Comparison of ENCODE assay signal across 9 cellular contexts in the genomic region with DNA sequence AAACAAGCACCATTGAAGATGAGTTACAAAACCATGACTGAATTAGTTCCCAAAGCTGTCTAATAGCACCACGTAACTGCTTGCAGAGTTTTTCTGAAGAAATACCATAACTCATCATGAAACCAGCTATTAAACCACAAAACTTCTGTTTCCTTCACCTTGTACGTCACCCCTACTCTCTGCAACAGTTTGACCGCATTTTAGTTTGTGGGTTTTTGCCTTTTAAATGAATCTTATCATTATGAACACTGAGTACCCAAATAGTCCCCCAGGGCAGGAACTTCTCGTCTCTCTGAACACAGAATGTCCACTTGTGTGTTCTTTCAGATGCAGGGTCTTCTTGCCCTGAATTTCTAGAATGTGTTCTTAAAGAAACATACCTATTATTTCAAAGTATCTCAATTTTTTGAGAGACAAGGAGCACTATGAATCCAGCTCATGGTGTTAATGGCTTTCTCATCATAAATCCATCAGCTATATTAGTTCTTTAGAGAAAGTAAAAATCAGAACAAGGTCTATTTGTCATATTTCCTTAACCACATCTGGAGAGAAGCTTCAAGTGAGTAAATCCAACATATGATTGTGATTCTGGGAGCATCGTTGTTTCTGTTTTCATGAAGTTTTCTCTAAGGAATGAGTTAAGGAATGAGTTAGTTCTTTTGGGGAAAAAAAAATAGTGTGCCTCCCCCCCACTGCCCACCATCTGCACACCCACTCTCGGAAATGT.
DNase-seq lines count a peak whose midpoint lies in the region; ATAC-seq and TF ChIP-seq lines count a peak whose summit lies in the region.
"Had no signal": no experiment of that assay in that cellular context is flagged by ENCODE, and none has a peak within 500 bp of the region (broad histone marks: within the 10 kb centered on the region; RNA-seq: fewer than 3 reads in every experiment).

No MANE protein-coding gene starts in this region.

- H3K4me1 Mint-ChIP-seq in activated B cell treated with CpG ODN at 0.5 μM for 24 hours (peaks cover 50% of the 10 kb centered on the region), Calu3 (ENCODE audit: low read depth, unreplicated experiment) (no peaks in the 10 kb centered on the region)

- POLR2A ChIA-PET in activated B cell treated with CpG ODN at 0.5 μM for 24 hours (lab: Charles Lee) = interaction anchor here (0.6 to 2.8 kb wide), 7 partner anchors 11 to 227 kb away, joined by 3 to 17 read pairs (median 5); no protein-coding TSS in a partner anchor

- intact Hi-C loops in activated B cell treated with CpG ODN at 0.5 μM for 24 hours (cut with micrococcal nuclease) = loop anchor here (1.0 to 2.0 kb wide), 4 partner anchors 13 to 562 kb away; no protein-coding TSS in a partner anchor
- intact Hi-C loops in mucosa of descending colon (cut with DNase I, micrococcal nuclease) = no loop called here
- intact Hi-C loops in Calu3 (cut with micrococcal nuclease; ENCODE audit: unreplicated experiment) = no loop called here

- no peak for TF ChIP-seq POLR2A in erythroblast (IDR thresholded peaks at IDR 0.05; ENCODE audit: low read length)

- peak overlapping the region; percentile 62 for H3K27ac Mint-ChIP-seq in activated B cell treated with CpG ODN at 0.5 μM for 24 hours
- H3K27ac Mint-ChIP-seq in Calu3 (ENCODE audit: unreplicated experiment) = no peak overlapping the region

- no peaks in the 10 kb centered on the region for H3K9me3 ChIP-seq in mucosa of descending colon
- H3K9me3 ChIP-seq: gastrocnemius medialis had no signal

- no peaks in the 10 kb centered on the region for H3K36me3 ChIP-seq in mucosa of descending colon (ENCODE audit: low read depth)
- H3K36me3 ChIP-seq: gastrocnemius medialis had no signal

- CTCF ChIA-PET in activated B cell treated with CpG ODN at 0.5 μM for 24 hours (lab: Charles Lee) = interaction anchor here (0.7 to 0.8 kb wide), 3 partner anchors 11 to 235 kb away, joined by 3 to 4 read pairs (median 3); no protein-coding TSS in a partner anchor
- CTCF ChIA-PET in Calu3 (lab: Charles Lee) = no interaction called here

- H3K4me3 ChIP-seq in mucosa of descending colon = no peak overlapping the region
- H3K4me3 ChIP-seq: gastrocnemius medialis had no signal

- H3K36me3 Mint-ChIP-seq in activated B cell treated with CpG ODN at 0.5 μM for 24 hours (ENCODE audit: low read depth) (no peaks in the 10 kb centered on the region), Calu3 (ENCODE audit: insufficient read depth, unreplicated experiment) (no peaks in the 10 kb centered on the region)

- H3K9me3 Mint-ChIP-seq in activated B cell treated with CpG ODN at 0.5 μM for 24 hours (peaks cover 5% of the 10 kb centered on the region), Calu3 (ENCODE audit: low read depth, unreplicated experiment) (no peaks in the 10 kb centered on the region)

- no peaks in the 10 kb centered on the region for H3K4me1 ChIP-seq in mucosa of descending colon (ENCODE audit: low read depth)
- H3K4me1 ChIP-seq: gastrocnemius medialis had no signal

- peak overlapping the region; percentile 30 for H3K4me3 Mint-ChIP-seq in activated B cell treated with CpG ODN at 0.5 μM for 24 hours
- no peak overlapping the region for H3K4me3 Mint-ChIP-seq in Calu3 (ENCODE audit: low read depth, unreplicated experiment)

- H3K27me3 Mint-ChIP-seq in activated B cell treated with CpG ODN at 0.5 μM for 24 hours (no peaks in the 10 kb centered on the region), Calu3 (ENCODE audit: unreplicated experiment) (no peaks in the 10 kb centered on the region)

- TF ChIP-seq CTCF in activated B cell treated with CpG ODN at 0.5 μM for 24 hours (IDR thresholded peaks at IDR 0.05) (no peak), mucosa of descending colon (IDR thresholded peaks at IDR 0.05) (no peak), Calu3 (IDR thresholded peaks at IDR 0.05; ENCODE audit: unreplicated experiment) (no peak)

- no TSS peak for BruUV-seq in Calu3 (replicated peaks; lab: Mats Ljungman, UMichigan)

- ATAC-seq in GM19025 (IDR thresholded peaks at IDR 0.05; ENCODE audit: low read depth, unreplicated experiment) (peak; percentile 45), HG03108 (IDR thresholded peaks at IDR 0.05; ENCODE audit: unreplicated experiment) (peak; percentile 67), activated B cell treated with CpG ODN at 0.5 μM for 24 hours (ENCODE audit: low read depth) (peak; percentile 77), mucosa of descending colon (peak; percentile 75)

- peak; percentile 94 to 97 for DNase-seq in AML-193 (lab: John Stamatoyannopoulos, UW)
- no peak for DNase-seq in activated B cell treated with CpG ODN at 0.5 μM for 24 hours
- DNase-seq in mucosa of descending colon = no peak
- DNase-seq in Calu3 = no peak
- no peak for DNase-seq in AG08396 (ENCODE audit: low spot score)
- no peak for DNase-seq in erythroblast (lab: John Stamatoyannopoulos, UW)
- DNase-seq: gastrocnemius medialis had no signal

Comparison
In these comparisons a context has a peak if more than half of its experiments do, and no peak if none do; other contexts are left out.
1. DNase-seq: peak in AML-193 (2 of 2); none in activated B cell treated with CpG ODN at 0.5 μM for 24 hours (single experiment), mucosa of descending colon (0 of 3), Calu3 (single experiment), AG08396 (single experiment) and erythroblast (0 of 2).
2. Peak in every context shown above with its lines, with median percentiles within 50 percentile points of each other: ATAC-seq.